In genomic region chr10:117534321-117535044, GRCh38 we compare ENCODE assay signal across 12 cellular contexts. TPM values are rescaled to one million over a fixed set of nuclear protein-coding genes. Genes with fewer than 3 reads are reported as not detected.
DNase-seq lines count a peak whose midpoint lies in the region; ATAC-seq and TF ChIP-seq lines count a peak whose summit lies in the region.
"Had no signal": no experiment of that assay in that cellular context is flagged by ENCODE, and none has a peak within 500 bp of the region (broad histone marks: within the 10 kb centered on the region; RNA-seq: fewer than 3 reads in every experiment).

No MANE protein-coding gene starts in this region.

- no peaks in the 10 kb centered on the region for H3K36me3 Mint-ChIP-seq in IgD-negative memory B cell
- H3K36me3 Mint-ChIP-seq: CD4-positive, CD25-positive, alpha-beta regulatory T cell had no signal

- peaks cover 2 to 10% (median 9%) of the 10 kb centered on the region in 3 donors for H3K4me1 Mint-ChIP-seq in IgD-negative memory B cell

- no peak overlapping the region for H3K4me2 ChIP-seq in neural cell (ENCODE audit: low read length)

- H3K27ac ChIP-seq in dorsolateral prefrontal cortex (peak overlapping the region in 27 of 59 donors; percentile 7 to 81 (median 46)), neural cell (ENCODE audit: low read length) (no peak overlapping the region)

- TF ChIP-seq EP300 in neural cell (conservative IDR thresholded peaks at IDR 0.05; ENCODE audit: poor library complexity, severe bottlenecking): no peak

- no peaks in the 10 kb centered on the region for H3F3A ChIP-seq in neural cell (ENCODE audit: insufficient read depth, low read length, poor library complexity, severe bottlenecking)

- H4K20me1 ChIP-seq in neural cell (ENCODE audit: insufficient read depth): no peaks in the 10 kb centered on the region

- no peaks in the 10 kb centered on the region for H3K9me2 ChIP-seq in neural cell (ENCODE audit: insufficient read depth, low read length)

- no peak for TF ChIP-seq RAD21 in neural cell (conservative IDR thresholded peaks at IDR 0.05)

- TF ChIP-seq CTCF in dorsolateral prefrontal cortex (IDR thresholded peaks at IDR 0.05 in 54 of 56, conservative IDR thresholded peaks at IDR 0.05 in 2 of 56; ENCODE audit: low read depth in 1 of 56, partially characterized antibody in 56 of 56): no peak
- TF ChIP-seq CTCF in neural cell (IDR thresholded peaks at IDR 0.05; ENCODE audit: poor library complexity, severe bottlenecking): no peak

- peaks cover 9% of the 10 kb centered on the region for H3K79me2 ChIP-seq in neural cell (replicated peaks; ENCODE audit: insufficient read depth, low read length)

- H3K27me3 ChIP-seq in dorsolateral prefrontal cortex: peaks cover 0 to 90% (median 78%) of the 10 kb centered on the region in 45 donors
- H3K27me3 ChIP-seq in neural cell (ENCODE audit: insufficient read depth, low read depth, low read length): peaks cover 88% of the 10 kb centered on the region

- peaks cover 64% of the 10 kb centered on the region for H3K27me3 Mint-ChIP-seq in IgD-negative memory B cell

- H3K9me3 Mint-ChIP-seq in IgD-negative memory B cell: no peaks in the 10 kb centered on the region

- DNase-seq in COLO668 (lab: John Stamatoyannopoulos, UW; ENCODE audit: unreplicated experiment) (peak; percentile 70), dorsolateral prefrontal cortex (no peak), activated gamma-delta T cell treated with Interleukin-2 at 50 U/mL for 16 hours (no peak), NCI-H187 treated with DMSO at 0.1 percent for 48 hours (lab: John Stamatoyannopoulos, UW) (no peak)
- DNase-seq: activated CD4-positive, CD25-positive, alpha-beta regulatory T cell treated with anti-CD3 and anti-CD28 coated beads, Interleukin-2, amount 50 U/mL, for 72 hours; activated effector memory CD4-positive, alpha-beta T cell treated with anti-CD3 and anti-CD28 coated beads, Interleukin-2, amount 50 U/mL, for 16 hours; CD4-positive, CD25-positive, alpha-beta regulatory T cell; stimulated activated CD4-positive, alpha-beta T cell treated with anti-CD3 and anti-CD28 coated beads, Interleukin-12 subunit alpha, Interleukin-12 subunit beta, amount 100 ng/mL, for 4 hours had no signal

- H3K27ac Mint-ChIP-seq in IgD-negative memory B cell: peak overlapping the region in 2 of 3 donors; percentile 63 to 70
- H3K27ac Mint-ChIP-seq: CD4-positive, CD25-positive, alpha-beta regulatory T cell had no signal

- H3K4me3 ChIP-seq in dorsolateral prefrontal cortex (peak overlapping the region in 35 of 59 donors; percentile 1 to 57 (median 31)), neural cell (ENCODE audit: low read length) (peak overlapping the region; percentile 43)

- H2AFZ ChIP-seq in neural cell (ENCODE audit: low read depth, low read length): no peak overlapping the region

- no peak overlapping the region for H3K9ac ChIP-seq in neural cell (ENCODE audit: low read length)

- H3K9me3 ChIP-seq in neural cell (ENCODE audit: low read length): no peaks in the 10 kb centered on the region

- ATAC-seq in GM21367 (IDR thresholded peaks at IDR 0.05; ENCODE audit: unreplicated experiment) (no peak), HG03095 (IDR thresholded peaks at IDR 0.05; ENCODE audit: unreplicated experiment) (no peak)

- H3K36me3 ChIP-seq in neural cell (ENCODE audit: insufficient read depth, low read length): no peaks in the 10 kb centered on the region

- intact Hi-C loops in dorsolateral prefrontal cortex (cut with DNase I): loop anchor here in 1 of 2 donors (1.0 to 5.0 kb wide), 2 partner anchors 34 to 708 kb away; no protein-coding TSS in a partner anchor

- no peak overlapping the region for H3K4me3 Mint-ChIP-seq in IgD-negative memory B cell

TF ChIP-seq in neural cell, 6 proteins besides CTCF, POLR2A, EP300 and RAD21:
- TF ChIP-seq EZH2 (IDR thresholded peaks at IDR 0.05; ENCODE audit: borderline replicate concordance, insufficient read depth, low read length, poor library complexity, severe bottlenecking): no peak

RNA-seq across cellular contexts. Expression of gene EMX2, which starts 8.1 kb away (rescaled TPM):
- polyA plus RNA-seq in IgD-negative memory B cell: not detected
- 10 to 100 TPM in 118 of 120 experiments, 1 to 10 TPM in 2; 8.0 to 53.7 (median 21.6) TPM for total RNA-seq in dorsolateral prefrontal cortex
- 0.12 and 1.1 TPM in 2 replicates for polyA plus RNA-seq in neural cell
- polyA minus RNA-seq in neural cell: 0.24 and 0.81 TPM in 2 replicates
- total RNA-seq: CD4-positive, CD25-positive, alpha-beta regulatory T cell had no signal
- polyA plus RNA-seq: CD4-positive, CD25-positive, alpha-beta regulatory T cell had no signal
